Comparison of ENCODE assay signal across 17 cellular contexts in the genomic region with DNA sequence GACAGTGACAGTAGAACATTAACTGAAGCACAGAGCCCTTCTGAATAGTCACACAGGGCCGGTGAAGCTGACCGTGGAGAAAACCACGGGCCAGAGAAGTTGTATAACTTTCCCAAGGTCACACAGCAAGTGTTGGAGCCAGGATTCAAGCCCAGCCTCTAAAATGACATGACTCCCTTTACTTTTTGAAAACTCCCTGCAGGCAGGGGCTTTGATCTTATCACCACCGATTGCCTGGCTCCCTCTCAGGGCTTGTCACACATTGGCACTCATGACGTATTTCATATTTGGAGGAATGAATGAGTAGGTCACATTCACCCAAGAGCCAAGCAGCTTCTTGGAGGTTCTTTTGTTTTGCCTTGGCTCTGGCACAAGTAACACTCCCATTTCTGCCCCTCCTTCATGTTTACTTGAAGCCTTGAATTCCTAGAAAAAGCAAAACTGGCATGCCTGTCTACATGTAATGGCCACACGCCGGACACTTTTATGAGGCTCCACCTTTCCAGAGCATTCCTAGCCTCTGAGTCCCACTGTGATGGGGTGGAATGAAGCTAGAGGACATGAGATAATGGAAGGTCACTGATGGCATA. TPM values are rescaled to one million over a fixed set of nuclear protein-coding genes. Genes with fewer than 3 reads are reported as not detected.
DNase-seq lines count a peak whose midpoint lies in the region; ATAC-seq and TF ChIP-seq lines count a peak whose summit lies in the region.
"Had no signal": no experiment of that assay in that cellular context is flagged by ENCODE, and none has a peak within 500 bp of the region (broad histone marks: within the 10 kb centered on the region; RNA-seq: fewer than 3 reads in every experiment).

No MANE protein-coding gene starts in this region.

- H3K27ac ChIP-seq in hepatocyte (peak overlapping the region; percentile 20), thoracic aorta (no peak overlapping the region)

- no peaks in the 10 kb centered on the region for H3K9me2 ChIP-seq in hepatocyte (replicated peaks; ENCODE audit: insufficient read depth)

- no peaks in the 10 kb centered on the region for H3K4me1 ChIP-seq in hepatocyte (ENCODE audit: insufficient read depth)
- H3K4me1 ChIP-seq in thoracic aorta (ENCODE audit: control insufficient read depth in 1 of 2, low read depth in 2 of 2) = no peaks in the 10 kb centered on the region

- no peaks in the 10 kb centered on the region for H4K20me1 ChIP-seq in hepatocyte (ENCODE audit: insufficient read depth, poor library complexity, severe bottlenecking)

- H3K9me3 ChIP-seq in hepatocyte (ENCODE audit: low read depth) (no peaks in the 10 kb centered on the region), thoracic aorta (no peaks in the 10 kb centered on the region)

- ATAC-seq in thoracic aorta (ENCODE audit: insufficient number of reproducible peaks, low FRiP score, low read depth) (peak; percentile 47), HG02870 (IDR thresholded peaks at IDR 0.05; ENCODE audit: unreplicated experiment) (no peak)
- ATAC-seq: effector memory CD8-positive, alpha-beta T cell; Right ventricle myocardium inferior had no signal

- 40% methylated on average over 7 of the region's 7 CpGs for WGBS in hepatocyte (ENCODE audit: low lambda C conversion rate, missing lambda C conversion rate)

- no peak overlapping the region for H2AFZ ChIP-seq in hepatocyte

- no peaks in the 10 kb centered on the region for H3K27me3 ChIP-seq in hepatocyte
- no peaks in the 10 kb centered on the region for H3K27me3 ChIP-seq in thoracic aorta (replicated peaks; ENCODE audit: insufficient read depth)

- no peaks in the 10 kb centered on the region for H3K79me2 ChIP-seq in hepatocyte

- DNase-seq in GM04504 (ENCODE audit: low read depth) (peak; percentile 71), SW480 (ENCODE audit: low spot score) (peak; percentile 14), hepatocyte (ENCODE audit: low spot score) (peak; percentile 50), thoracic aorta (ENCODE audit: low spot score) (no peak), iPS-NIHi11 (ENCODE audit: low spot score) (no peak), globus pallidus (ENCODE audit: low spot score) (no peak), NCI-H146 (lab: John Stamatoyannopoulos, UW) (no peak)
- DNase-seq: activated B cell treated with CpG ODN at 0.5 μM for 24 hours; activated CD8-positive, alpha-beta memory T cell treated with anti-CD3 and anti-CD28 coated beads, Interleukin-2, amount 50 U/mL, for 48 hours; amniotic stem cell; DMS 273 treated with DMSO at 0.1 percent for 48 hours; effector memory CD8-positive, alpha-beta T cell; hippocampal formation; NCI-H510A; stimulated activated CD4-positive, alpha-beta T cell treated with anti-CD3 and anti-CD28 coated beads, Interleukin-4, amount 100 ng/mL, for 24 hours had no signal

- no peak overlapping the region for H3K4me3 ChIP-seq in hepatocyte
- no peak overlapping the region for H3K4me3 ChIP-seq in thoracic aorta

- H3K36me3 ChIP-seq in hepatocyte (replicated peaks; ENCODE audit: insufficient read depth, low read depth) (no peaks in the 10 kb centered on the region), thoracic aorta (no peaks in the 10 kb centered on the region)

- TF ChIP-seq CTCF in hepatocyte (IDR thresholded peaks at IDR 0.05; ENCODE audit: poor library complexity) (no peak), thoracic aorta (IDR thresholded peaks at IDR 0.05) (no peak)

- no peak overlapping the region for H3K4me2 ChIP-seq in hepatocyte

RNA-seq across cellular contexts. Expression of a gene that starts 13.3 kb away (rescaled TPM):
- total RNA-seq in hepatocyte = 41.4 and 43.7 TPM in 2 replicates
- polyA plus RNA-seq in hepatocyte = 45.6 and 62.1 TPM in 2 replicates
- 100 to 1,000 TPM in 1 of 2 donors, 10 to 100 TPM in 1; 42.2 to 104 TPM for total RNA-seq in thoracic aorta

Comparison
In these comparisons a context has a peak if more than half of its experiments do, and no peak if none do; other contexts are left out.
1. DNase-seq: peak in GM04504 (single experiment), SW480 (single experiment) and hepatocyte (single experiment); none in thoracic aorta (single experiment), iPS-NIHi11 (single experiment), globus pallidus (single experiment) and NCI-H146 (single experiment).